ENCODE assay signal across 1 cellular context in genomic region chr14:68248481-68249255, GRCh38.
TF ChIP-seq lines count a peak whose summit lies in the region.

No MANE protein-coding gene starts in this region.

TF ChIP-seq in H1, 55 proteins besides CTCF, POLR2A, EP300 and RAD21:
- TF ChIP-seq SUZ12 (IDR thresholded peaks at IDR 0.05; ENCODE audit: low read length) = no peak
- TF ChIP-seq, protein P1, sequence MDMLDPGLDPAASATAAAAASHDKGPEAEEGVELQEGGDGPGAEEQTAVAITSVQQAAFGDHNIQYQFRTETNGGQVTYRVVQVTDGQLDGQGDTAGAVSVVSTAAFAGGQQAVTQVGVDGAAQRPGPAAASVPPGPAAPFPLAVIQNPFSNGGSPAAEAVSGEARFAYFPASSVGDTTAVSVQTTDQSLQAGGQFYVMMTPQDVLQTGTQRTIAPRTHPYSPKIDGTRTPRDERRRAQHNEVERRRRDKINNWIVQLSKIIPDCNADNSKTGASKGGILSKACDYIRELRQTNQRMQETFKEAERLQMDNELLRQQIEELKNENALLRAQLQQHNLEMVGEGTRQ (IDR thresholded peaks at IDR 0.05; ENCODE audit: low read length) = no peak
- TF ChIP-seq CTBP2 (IDR thresholded peaks at IDR 0.05; ENCODE audit: borderline replicate concordance, insufficient read depth, insufficient read length, low read length) = no peak
- TF ChIP-seq RFX5 (IDR thresholded peaks at IDR 0.05; ENCODE audit: borderline replicate concordance, low read depth, low read length) = no peak
- TF ChIP-seq KDM5A (IDR thresholded peaks at IDR 0.05; ENCODE audit: low read length) = no peak
- TF ChIP-seq JUN (IDR thresholded peaks at IDR 0.05; ENCODE audit: low read depth, low read length) = 0 out of 2 replicates have a peak, but pooled peaks have one; percentile 13
- TF ChIP-seq GABPA (IDR thresholded peaks at IDR 0.05; ENCODE audit: borderline replicate concordance, insufficient read depth, low read length) = no peak
- TF ChIP-seq SAP30 (IDR thresholded peaks at IDR 0.05; ENCODE audit: insufficient read depth, insufficient replicate concordance, low read length) = no peak
TF ChIP-seq in H1: peak in this region for 1.
